ENCODE assay signal across 26 cellular contexts in genomic region chr6:158191032-158191431, GRCh38.
"Had no signal": no experiment of that assay in that cellular context is flagged by ENCODE, and none has a peak within 500 bp of the region (broad histone marks: within the 10 kb centered on the region; RNA-seq: fewer than 3 reads in every experiment).

No MANE protein-coding gene starts in this region.

- H3K27me3 ChIP-seq: foreskin keratinocyte, gastroesophageal sphincter, heart left ventricle, hepatocyte, neutrophil, right atrium auricular region, tibial nerve, upper lobe of right lung, vagina had no signal

- H3K4me3 ChIP-seq: coronary artery, gastroesophageal sphincter, heart left ventricle, hepatocyte, left ventricle myocardium inferior, lower lobe of right lung, right atrium auricular region, thoracic aorta, tibial nerve, upper lobe of right lung, vagina had no signal

- H3K4me1 Mint-ChIP-seq: neural crest cell; stimulated activated memory B cell treated with anti-CD40 and anti-IgM and Interleukin-4, amounts not matched to agents 10 μg/mL and 1 μg/mL and 100 μg/mL, for 72 hours had no signal

- H3K27me3 Mint-ChIP-seq: natural killer cell treated with Interleukin-12 subunit alpha and Interleukin-12 subunit beta and Interleukin-15 and Interleukin-18, amount 100 ng/mL, for 72 hours; progenitor cell of endocrine pancreas; stimulated activated memory B cell treated with anti-CD40 and anti-IgM and Interleukin-4, amounts not matched to agents 10 μg/mL and 1 μg/mL and 100 μg/mL, for 72 hours had no signal

- H3K9me3 ChIP-seq: gastroesophageal sphincter, heart left ventricle, left ventricle myocardium inferior, lower lobe of right lung, neutrophil, right atrium auricular region, thoracic aorta, tibial nerve, upper lobe of right lung, vagina had no signal

- H3K36me3 ChIP-seq: neutrophil had no signal

- H3K4me3 Mint-ChIP-seq: natural killer cell treated with Interleukin-12 subunit alpha and Interleukin-12 subunit beta and Interleukin-15 and Interleukin-18, amount 100 ng/mL, for 72 hours; neural crest cell; stimulated activated memory B cell treated with anti-CD40 and anti-IgM and Interleukin-4, amounts not matched to agents 10 μg/mL and 1 μg/mL and 100 μg/mL, for 72 hours had no signal

- H3K27ac Mint-ChIP-seq: natural killer cell treated with Interleukin-12 subunit alpha and Interleukin-12 subunit beta and Interleukin-15 and Interleukin-18, amount 100 ng/mL, for 72 hours; progenitor cell of endocrine pancreas; stimulated activated memory B cell treated with anti-CD40 and anti-IgM and Interleukin-4, amounts not matched to agents 10 μg/mL and 1 μg/mL and 100 μg/mL, for 72 hours had no signal

- H3K27ac ChIP-seq: coronary artery, foreskin keratinocyte, gastroesophageal sphincter, heart left ventricle, hepatocyte, left ventricle myocardium inferior, lower lobe of right lung, neutrophil, parathyroid adenoma, right atrium auricular region, thoracic aorta, tibial nerve, upper lobe of right lung, vagina had no signal

- DNase-seq: dermis blood vessel endothelial cell; effector memory CD4-positive, alpha-beta T cell; foreskin keratinocyte; heart left ventricle; kidney; left cardiac atrium; left ventricle myocardium inferior; lower lobe of right lung; stimulated activated CD4-positive, alpha-beta T cell treated with anti-CD3 and anti-CD28 coated beads, Interleukin-4, amount 100 ng/mL, for 4 hours; stimulated activated naive CD8-positive, alpha-beta T cell treated with anti-CD3 and anti-CD28 coated beads, Interleukin-15, Interleukin-2, amounts not matched to agents 100 U/mL and 50 U/mL, for 24 hours; substantia nigra; upper lobe of right lung had no signal

- H3K4me1 ChIP-seq: foreskin keratinocyte, gastroesophageal sphincter, heart left ventricle, left ventricle myocardium inferior, lower lobe of right lung, parathyroid adenoma, right atrium auricular region, tibial nerve, upper lobe of right lung, vagina had no signal

- ATAC-seq: foreskin keratinocyte; gastroesophageal sphincter; heart left ventricle; left cardiac atrium; lower lobe of right lung; natural killer cell treated with Interleukin-12 subunit alpha and Interleukin-12 subunit beta and Interleukin-15 and Interleukin-18, amount 100 ng/mL, for 72 hours; sciatic nerve; stimulated activated memory B cell treated with anti-CD40 and anti-IgM and Interleukin-4, amounts not matched to agents 10 μg/mL and 1 μg/mL and 100 μg/mL, for 72 hours; stimulated activated naive CD8-positive, alpha-beta T cell treated with anti-CD3 and anti-CD28 coated beads, Interleukin-15, Interleukin-2, amounts not matched to agents 100 U/mL and 50 U/mL, for 24 hours; upper lobe of right lung had no signal
